ENCODE assay signal across 17 cellular contexts in genomic region chr12:112599871-112600270, GRCh38.
DNase-seq lines count a peak whose midpoint lies in the region; ATAC-seq and TF ChIP-seq lines count a peak whose summit lies in the region.
"Had no signal": no experiment of that assay in that cellular context is flagged by ENCODE, and none has a peak within 500 bp of the region (broad histone marks: within the 10 kb centered on the region; RNA-seq: fewer than 3 reads in every experiment).

No MANE protein-coding gene starts in this region.

- DNase-seq in cardiac muscle cell (ENCODE audit: low read depth in 1 of 2, low spot score in 1 of 2), result peak; percentile 32 to 63
- no peak for DNase-seq in left ventricle myocardium superior
- peak; percentile 61 for DNase-seq in SK-N-MC (ENCODE audit: low read depth, low spot score)
- peak; percentile 18 to 21 for DNase-seq in foreskin fibroblast
- peak in 1 of 2 donors; percentile 30 for DNase-seq in upper lobe of left lung
- DNase-seq in HAP-1 (ENCODE audit: low spot score in 2 of 2), result no peak
- DNase-seq in occipital lobe (lab: John Stamatoyannopoulos, UW), result no peak
- DNase-seq: activated CD4-positive, alpha-beta memory T cell treated with anti-CD3 and anti-CD28 coated beads for 36 hours; activated naive CD8-positive, alpha-beta T cell treated with anti-CD3 and anti-CD28 coated beads for 36 hours; activated T-cell treated with anti-CD3 and anti-CD28 coated beads, Interleukin-2, amount 50 U/mL, for 72 hours; Caco-2; effector CD8-positive, alpha-beta T cell; nephron progenitor cell; stimulated activated naive CD8-positive, alpha-beta T cell treated with anti-CD3 and anti-CD28 coated beads, Interleukin-15, amount 100 ng/mL, for 72 hours had no signal

- TF ChIP-seq EP300 in upper lobe of left lung (IDR thresholded peaks at IDR 0.05), result peak in 1 of 4 donors; percentile 38

- 49 to 63% methylated on average over 3 of the region's 3 CpGs for WGBS in upper lobe of left lung, 2 donors

- in situ Hi-C loops in HAP-1 (cut with MboI; ENCODE audit: low sequenced_read_pairs), result loop anchor here (5.0 kb wide), 1 partner anchor 83 kb away; no protein-coding TSS in a partner anchor

- H3K36me3 ChIP-seq in cardiac muscle cell (no peaks in the 10 kb centered on the region), SK-N-MC (ENCODE audit: insufficient read depth, low read length) (no peaks in the 10 kb centered on the region), upper lobe of left lung (no peaks in the 10 kb centered on the region), HAP-1 (replicated peaks) (no peaks in the 10 kb centered on the region)
- H3K36me3 ChIP-seq: gastroesophageal sphincter had no signal

- ATAC-seq in left ventricle myocardium superior (no peak), upper lobe of left lung (ENCODE audit: low FRiP score in 2 of 2) (peak; percentile 37 to 64), HG03159 (IDR thresholded peaks at IDR 0.05; ENCODE audit: unreplicated experiment) (no peak)
- ATAC-seq: activated T-cell treated with anti-CD3 and anti-CD28 coated beads, Interleukin-2, amount 50 U/mL, for 72 hours; gastroesophageal sphincter; SK-N-SH treated with all-trans-retinoic acid at 6 μM for 48 hours; stimulated activated naive CD8-positive, alpha-beta T cell treated with anti-CD3 and anti-CD28 coated beads, Interleukin-15, amount 100 ng/mL, for 72 hours had no signal

- no peak for TF ChIP-seq CTCF in cardiac muscle cell (IDR thresholded peaks at IDR 0.05; ENCODE audit: low read depth, low read length)
- no peak for TF ChIP-seq CTCF in foreskin fibroblast (IDR thresholded peaks at IDR 0.05; ENCODE audit: low read depth, low read length)
- no peak for TF ChIP-seq CTCF in upper lobe of left lung (IDR thresholded peaks at IDR 0.05)

- H3K27me3 ChIP-seq in cardiac muscle cell, result no peaks in the 10 kb centered on the region
- no peaks in the 10 kb centered on the region for H3K27me3 ChIP-seq in upper lobe of left lung
- no peaks in the 10 kb centered on the region for H3K27me3 ChIP-seq in HAP-1 (ENCODE audit: low read depth)

- TF ChIP-seq POLR2A in upper lobe of left lung (IDR thresholded peaks at IDR 0.05), result no peak

- H3K27ac ChIP-seq in cardiac muscle cell (no peak overlapping the region), SK-N-MC (no peak overlapping the region), upper lobe of left lung (no peak overlapping the region)
- H3K27ac ChIP-seq: gastroesophageal sphincter had no signal

- intact Hi-C loops in left ventricle myocardium superior (cut with micrococcal nuclease), result no loop called here

- no peak overlapping the region for H3K4me3 ChIP-seq in cardiac muscle cell
- H3K4me3 ChIP-seq in SK-N-MC, result no peak overlapping the region
- no peak overlapping the region for H3K4me3 ChIP-seq in foreskin fibroblast (ENCODE audit: low read depth in 1 of 2, low read length in 2 of 2)
- no peak overlapping the region for H3K4me3 ChIP-seq in upper lobe of left lung
- H3K4me3 ChIP-seq in HAP-1, result no peak overlapping the region
- H3K4me3 ChIP-seq: gastroesophageal sphincter had no signal

- H3K9me3 ChIP-seq in cardiac muscle cell (ENCODE audit: low read depth) (no peaks in the 10 kb centered on the region), SK-N-MC (ENCODE audit: low read depth, low read length) (no peaks in the 10 kb centered on the region), upper lobe of left lung (no peaks in the 10 kb centered on the region), HAP-1 (peaks cover 7% of the 10 kb centered on the region; the same call in 1 of the 2 replicates)
- H3K9me3 ChIP-seq: Caco-2, gastroesophageal sphincter had no signal

- no peaks in the 10 kb centered on the region for H3K4me1 ChIP-seq in cardiac muscle cell (ENCODE audit: low read depth)
- peaks cover 0 to 11% (median 5%) of the 10 kb centered on the region in 4 donors for H3K4me1 ChIP-seq in upper lobe of left lung
- H3K4me1 ChIP-seq in HAP-1, result peaks cover 42% of the 10 kb centered on the region
- H3K4me1 ChIP-seq: Caco-2, gastroesophageal sphincter had no signal

- no peak overlapping the region for H3K9ac ChIP-seq in SK-N-MC (ENCODE audit: insufficient read length)

Comparison
In these comparisons a context has a peak if more than half of its experiments do, and no peak if none do; other contexts are left out.
1. DNase-seq: peak in cardiac muscle cell (2 of 2), SK-N-MC (single experiment) and foreskin fibroblast (2 of 2); none in left ventricle myocardium superior (single experiment), HAP-1 (0 of 2) and occipital lobe (single experiment).
2. ATAC-seq: peak in upper lobe of left lung (2 of 2); none in left ventricle myocardium superior (single experiment) and HG03159 (single experiment).